ENCODE assay signal across 1 cellular context in the genomic region with DNA sequence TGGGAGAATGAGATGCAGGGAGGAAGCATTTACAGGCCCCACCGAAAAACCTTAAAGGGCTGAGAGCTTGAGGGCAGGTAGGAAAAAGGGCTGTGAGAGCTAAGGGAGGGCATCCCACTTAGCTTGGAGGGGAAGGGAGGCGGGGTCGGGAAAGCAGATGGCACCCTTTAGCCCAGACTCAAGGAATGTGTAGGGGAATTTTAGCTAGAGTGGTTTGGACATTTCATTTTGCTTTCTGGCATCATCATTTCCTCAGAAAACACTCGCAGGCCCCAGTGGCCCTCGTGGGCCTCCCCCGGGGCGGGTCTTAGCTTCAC.
TF ChIP-seq lines count a peak whose summit lies in the region.

No MANE protein-coding gene starts in this region.

TF ChIP-seq in A549, 52 proteins besides CTCF, POLR2A, EP300 and RAD21 (continued from another document):
- TF ChIP-seq, protein P1, sequence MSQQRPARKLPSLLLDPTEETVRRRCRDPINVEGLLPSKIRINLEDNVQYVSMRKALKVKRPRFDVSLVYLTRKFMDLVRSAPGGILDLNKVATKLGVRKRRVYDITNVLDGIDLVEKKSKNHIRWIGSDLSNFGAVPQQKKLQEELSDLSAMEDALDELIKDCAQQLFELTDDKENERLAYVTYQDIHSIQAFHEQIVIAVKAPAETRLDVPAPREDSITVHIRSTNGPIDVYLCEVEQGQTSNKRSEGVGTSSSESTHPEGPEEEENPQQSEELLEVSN (IDR thresholded peaks at IDR 0.05; ENCODE audit: borderline replicate concordance, low read depth), result no peak
- TF ChIP-seq CBX8 (IDR thresholded peaks at IDR 0.05) (no peak), RNF2 (IDR thresholded peaks at IDR 0.05; ENCODE audit: borderline replicate concordance, low read depth) (no peak)
